10 cellular contexts compared by ENCODE assay signal in genomic region chr10:132142396-132143161, GRCh38. TPM values are rescaled to one million over a fixed set of nuclear protein-coding genes. Genes with fewer than 3 reads are reported as not detected.
A peak's percentile ranks its signal among the peaks of the same experiment; 100 is the strongest.
DNase-seq lines count a peak whose midpoint lies in the region; ATAC-seq and TF ChIP-seq lines count a peak whose summit lies in the region.
"Had no signal": no experiment of that assay in that cellular context is flagged by ENCODE, and none has a peak within 500 bp of the region (broad histone marks: within the 10 kb centered on the region; RNA-seq: fewer than 3 reads in every experiment).

No MANE protein-coding gene starts in this region.

- H3K4me1 Mint-ChIP-seq in H9 = peaks cover 5 to 8% of the 10 kb centered on the region in 2 experiments; a peak in 3 of 4 replicates
- no peaks in the 10 kb centered on the region for H3K4me1 Mint-ChIP-seq in activated naive CD8-positive, alpha-beta T cell treated with anti-CD3 and anti-CD28 coated beads, Interleukin-2, amount 50 U/mL, for 24 hours

- intact Hi-C loops in right cardiac atrium (cut with DNase I) = loop anchor here in 2 of 4 donors (5.0 to 10.0 kb wide), 2 partner anchors 108 to 255 kb away; no protein-coding TSS in a partner anchor

- no peak overlapping the region for H2BK15ac ChIP-seq in H9 (ENCODE audit: low read depth, low read length)

- no peak overlapping the region for H4K5ac ChIP-seq in H9 (ENCODE audit: insufficient read length, low read depth, low read length)

- H3K36me3 Mint-ChIP-seq in H9 (ENCODE audit: insufficient read depth in 1 of 3, low read depth in 3 of 3) = no peaks in the 10 kb centered on the region; a peak in 2 of 7 replicates
- no peaks in the 10 kb centered on the region for H3K36me3 Mint-ChIP-seq in activated naive CD8-positive, alpha-beta T cell treated with anti-CD3 and anti-CD28 coated beads, Interleukin-2, amount 50 U/mL, for 24 hours (ENCODE audit: low read depth)

- peak; percentile 56 for DNase-seq in EH (ENCODE audit: low read depth)
- peak; percentile 62 for DNase-seq in H9
- DNase-seq in RWPE2 (ENCODE audit: low spot score) = no peak
- DNase-seq in activated naive CD8-positive, alpha-beta T cell treated with anti-CD3 and anti-CD28 coated beads, Interleukin-2, amount 50 U/mL, for 24 hours = peak; percentile 61
- DNase-seq in right cardiac atrium = peak; percentile 42 to 80 (median 79)
- DNase-seq in stimulated activated CD4-positive, alpha-beta T cell treated with anti-CD3 and anti-CD28 coated beads, Interleukin-12 subunit alpha, Interleukin-12 subunit beta, amount 100 ng/mL, for 4 hours = peak; percentile 57
- DNase-seq in SHP77 treated with DMSO at 0.1 percent for 48 hours (lab: John Stamatoyannopoulos, UW) = no peak

- H4K20me1 ChIP-seq in H9 (ENCODE audit: control insufficient read depth, insufficient read depth, insufficient read length) = no peaks in the 10 kb centered on the region

- H2BK12ac ChIP-seq in H9 (ENCODE audit: insufficient read length, low read depth, low read length) = no peak overlapping the region

- H3K9me3 ChIP-seq in H9 (ENCODE audit: control insufficient read depth, low read depth, low read length) (no peaks in the 10 kb centered on the region), RWPE2 (ENCODE audit: severe bottlenecking) (no peaks in the 10 kb centered on the region), right cardiac atrium (ENCODE audit: control insufficient read depth, low read length) (no peaks in the 10 kb centered on the region)

- H3K4me1 ChIP-seq in H9 (ENCODE audit: insufficient read depth, low read length) (no peaks in the 10 kb centered on the region), RWPE2 (ENCODE audit: insufficient read depth, poor library complexity, severe bottlenecking) (no peaks in the 10 kb centered on the region), right cardiac atrium (ENCODE audit: control insufficient read depth, insufficient read depth, low read length) (no peaks in the 10 kb centered on the region)

- no peak overlapping the region for H3K4me3 Mint-ChIP-seq in H9
- no peak overlapping the region for H3K4me3 Mint-ChIP-seq in activated naive CD8-positive, alpha-beta T cell treated with anti-CD3 and anti-CD28 coated beads, Interleukin-2, amount 50 U/mL, for 24 hours
- H3K4me3 Mint-ChIP-seq: T-helper 1 cell treated with Interleukin-12 subunit alpha and Interleukin-12 subunit beta and Interleukin-4 antibody, amounts not matched to agents 30 μg/mL and 1 μg/mL, for 36 hours had no signal

- no peak overlapping the region for H3K9ac ChIP-seq in H9 (ENCODE audit: extremely low read depth, insufficient read length, low read length)

- no peaks in the 10 kb centered on the region for H3K27me3 ChIP-seq in H9 (ENCODE audit: insufficient read depth, low read length)
- H3K27me3 ChIP-seq in RWPE2 (ENCODE audit: insufficient read depth, poor library complexity, severe bottlenecking) = no peaks in the 10 kb centered on the region
- H3K27me3 ChIP-seq in right cardiac atrium (ENCODE audit: control insufficient read depth, insufficient read depth) = no peaks in the 10 kb centered on the region

- no peak overlapping the region for H3K23ac ChIP-seq in H9 (ENCODE audit: insufficient read length, low read depth, low read length)

- no peaks in the 10 kb centered on the region for H3K79me1 ChIP-seq in H9 (ENCODE audit: insufficient read depth, low read depth, low read length, poor library complexity, severe bottlenecking)

- H3K27ac ChIP-seq in H9 (ENCODE audit: insufficient read length, low read depth, low read length) (no peak overlapping the region), RWPE2 (ENCODE audit: poor library complexity, severe bottlenecking) (no peak overlapping the region), right cardiac atrium (ENCODE audit: low read length) (no peak overlapping the region)
- H3K27ac ChIP-seq: skin epidermis had no signal

- H3K79me2 ChIP-seq in H9 (ENCODE audit: insufficient read depth, low read length) = no peaks in the 10 kb centered on the region

- no peak overlapping the region for H2AFZ ChIP-seq in H9 (ENCODE audit: low read length)

- H3K4me2 ChIP-seq in H9 (ENCODE audit: insufficient read depth, insufficient read length, low read length) = no peak overlapping the region

- no peak overlapping the region for H4K8ac ChIP-seq in H9 (replicated peaks; ENCODE audit: insufficient read length, low read depth, low read length)

- H3K23me2 ChIP-seq in H9 (ENCODE audit: insufficient read length, low read depth, low read length, poor library complexity, severe bottlenecking) = no peaks in the 10 kb centered on the region

- no CpG with 5 or more reads among the region's 33 CpGs for WGBS in H9 (ENCODE audit: extremely low coverage, insufficient read length, low lambda C conversion rate)
- WGBS in right cardiac atrium = 29% methylated on average over 33 of the region's 33 CpGs

- H3K27me3 Mint-ChIP-seq in H9 (ENCODE audit: low read depth) = no peaks in the 10 kb centered on the region; the same call in 1 of the 2 replicates
- H3K27me3 Mint-ChIP-seq in activated naive CD8-positive, alpha-beta T cell treated with anti-CD3 and anti-CD28 coated beads, Interleukin-2, amount 50 U/mL, for 24 hours = no peaks in the 10 kb centered on the region

- no peak overlapping the region for H3T11ph ChIP-seq in H9 (ENCODE audit: low read length)

- H2AK5ac ChIP-seq in H9 (ENCODE audit: insufficient read length, low read length) = no peak overlapping the region

- no peak overlapping the region for H3K4me3 ChIP-seq in RWPE2 (ENCODE audit: severe bottlenecking)
- no peak overlapping the region for H3K4me3 ChIP-seq in right cardiac atrium (ENCODE audit: low read length)
- H3K4me3 ChIP-seq: skin epidermis had no signal

- no peak overlapping the region; the same call in 1 of the 2 replicates for H3K14ac ChIP-seq in H9 (ENCODE audit: insufficient read depth, low read length)

- no peak overlapping the region for H2BK20ac ChIP-seq in H9 (ENCODE audit: low read depth, low read length, poor library complexity, severe bottlenecking)

- peak; percentile 66 for ATAC-seq in RWPE2 (ENCODE audit: low read depth)
- ATAC-seq in activated naive CD8-positive, alpha-beta T cell treated with anti-CD3 and anti-CD28 coated beads, Interleukin-2, amount 50 U/mL, for 24 hours = peak; percentile 27
- ATAC-seq in right cardiac atrium = peak; percentile 58 to 71
- no peak for ATAC-seq in HG02840 (IDR thresholded peaks at IDR 0.05; ENCODE audit: low FRiP score, unreplicated experiment)

- H3K27ac Mint-ChIP-seq in H9 = no peak overlapping the region
- no peak overlapping the region for H3K27ac Mint-ChIP-seq in activated naive CD8-positive, alpha-beta T cell treated with anti-CD3 and anti-CD28 coated beads, Interleukin-2, amount 50 U/mL, for 24 hours
- H3K27ac Mint-ChIP-seq: T-helper 1 cell treated with Interleukin-12 subunit alpha and Interleukin-12 subunit beta and Interleukin-4 antibody, amounts not matched to agents 30 μg/mL and 1 μg/mL, for 36 hours had no signal

- H3K18ac ChIP-seq in H9 (ENCODE audit: insufficient read length, low read depth, low read length) = no peak overlapping the region

- no peak overlapping the region for H3K4ac ChIP-seq in H9 (ENCODE audit: low read depth, low read length)

- no peak overlapping the region for H4K91ac ChIP-seq in H9 (ENCODE audit: insufficient read length, low read depth, low read length)

- no peak overlapping the region for H2BK5ac ChIP-seq in H9 (ENCODE audit: insufficient read length, low read length)

- no peaks in the 10 kb centered on the region for H3K9me3 Mint-ChIP-seq in H9
- no peaks in the 10 kb centered on the region for H3K9me3 Mint-ChIP-seq in activated naive CD8-positive, alpha-beta T cell treated with anti-CD3 and anti-CD28 coated beads, Interleukin-2, amount 50 U/mL, for 24 hours
- H3K9me3 Mint-ChIP-seq: T-helper 1 cell treated with Interleukin-12 subunit alpha and Interleukin-12 subunit beta and Interleukin-4 antibody, amounts not matched to agents 30 μg/mL and 1 μg/mL, for 36 hours had no signal

- peak; percentile 95 for TF ChIP-seq CTCF in H9 (conservative IDR thresholded peaks at IDR 0.05)
- TF ChIP-seq CTCF in RWPE2 (IDR thresholded peaks at IDR 0.05; ENCODE audit: poor library complexity, severe bottlenecking) = peak; percentile 83

- H2BK120ac ChIP-seq in H9 (ENCODE audit: low read depth, low read length, poor library complexity, severe bottlenecking) = no peak overlapping the region

- no peaks in the 10 kb centered on the region for H3K36me3 ChIP-seq in RWPE2 (ENCODE audit: low read depth)

- H3K56ac ChIP-seq in H9 (ENCODE audit: insufficient read length, low read depth, low read length) = no peak overlapping the region

RNA-seq across cellular contexts. Expression of gene DPYSL4, which starts 44.2 kb away (rescaled TPM):
- total RNA-seq in H9 (2021) (26.3 and 29.0 TPM in 2 replicates), right cardiac atrium (10 to 100 TPM in 1 of 4 donors, 1 to 10 TPM in 3; 1.9 to 13.8 (median 5.6) TPM)
- 11.0 TPM for polyA plus RNA-seq in right cardiac atrium

Comparison
In these comparisons a context has a peak if more than half of its experiments do, and no peak if none do; other contexts are left out.
1. DNase-seq: peak in EH (single experiment), H9 (single experiment), activated naive CD8-positive, alpha-beta T cell treated with anti-CD3 and anti-CD28 coated beads, Interleukin-2, amount 50 U/mL, for 24 hours (single experiment), right cardiac atrium (3 of 3) and stimulated activated CD4-positive, alpha-beta T cell treated with anti-CD3 and anti-CD28 coated beads, Interleukin-12 subunit alpha, Interleukin-12 subunit beta, amount 100 ng/mL, for 4 hours (single experiment); none in RWPE2 (single experiment) and SHP77 treated with DMSO at 0.1 percent for 48 hours (single experiment).